8 cellular contexts compared by ENCODE assay signal in genomic region chr1:58814251-58815068, GRCh38. TPM values are rescaled to one million over a fixed set of nuclear protein-coding genes. Genes with fewer than 3 reads are reported as not detected.
DNase-seq lines count a peak whose midpoint lies in the region; ATAC-seq, FAIRE-seq and TF ChIP-seq lines count a peak whose summit lies in the region.

No MANE protein-coding gene starts in this region.

- DNase-seq in IMR-90: peak; percentile 39
- DNase-seq in K562 (ENCODE audit: extremely low read depth in 1 of 4, low spot score in 3 of 4): peak in 2 of 4 experiments; percentile 13 to 14
- peak; percentile 89 for DNase-seq in kidney
- no peak for DNase-seq in stimulated activated naive CD8-positive, alpha-beta T cell treated with anti-CD3 and anti-CD28 coated beads, Interleukin-15, amount 100 ng/mL, for 72 hours
- DNase-seq in NCI-H146 (lab: John Stamatoyannopoulos, UW): no peak
- DNase-seq in activated CD4-positive, CD25-positive, alpha-beta regulatory T cell (lab: John Stamatoyannopoulos, UW): no peak

- POLR2A ChIA-PET in IMR-90 (lab: Charles Lee; ENCODE audit: unreplicated experiment): no interaction called here
- POLR2A ChIA-PET in K562 (lab: Yijun Ruan, JAX): interaction anchor here (0.7 kb wide), 1 partner anchor 168 kb away, joined by 3 read pairs; no protein-coding TSS in a partner anchor

- H3K9me3 ChIP-seq in IMR-90 (ENCODE audit: control insufficient read depth, insufficient read depth, low read length): no peaks in the 10 kb centered on the region
- no peaks in the 10 kb centered on the region; the same call in 1 of the 2 replicates for H3K9me3 ChIP-seq in K562 (replicated peaks; ENCODE audit: control insufficient read depth, insufficient read depth, low read depth, low read length)
- no peaks in the 10 kb centered on the region for H3K9me3 ChIP-seq in kidney (ENCODE audit: control insufficient read depth in 1 of 2, low read length in 2 of 2)

- peak overlapping the region; percentile 94 for H4K91ac ChIP-seq in IMR-90 (ENCODE audit: insufficient read depth, low read depth, low read length)

- peak overlapping the region; percentile 63 for H2BK5ac ChIP-seq in IMR-90 (ENCODE audit: low read depth, low read length, poor library complexity, severe bottlenecking)

- H2AK5ac ChIP-seq in IMR-90 (ENCODE audit: low read depth, low read length): peak overlapping the region; percentile 92

- peak overlapping the region; percentile 84 for H3K18ac ChIP-seq in IMR-90 (ENCODE audit: low read depth, low read length)

- BruUV-seq in IMR-90 (replicated peaks; lab: Mats Ljungman, UMichigan): no TSS peak
- BruUV-seq in K562 (replicated peaks; lab: Mats Ljungman, UMichigan): no TSS peak

- peak overlapping the region; percentile 68 for H3K27ac ChIP-seq in IMR-90 (ENCODE audit: insufficient read depth, low read length)
- peak overlapping the region; percentile 93 for H3K27ac ChIP-seq in K562 (ENCODE audit: extremely low read depth, low read depth, low read length)
- H3K27ac ChIP-seq in kidney (ENCODE audit: low read depth in 2 of 2, low read length in 2 of 2): peak overlapping the region; percentile 73 to 87

- TF ChIP-seq RAD21 in IMR-90 (IDR thresholded peaks at IDR 0.05; ENCODE audit: low read length) (no peak), K562 (CRISPR knock-in tag; conservative IDR thresholded peaks at IDR 0.05 in 1 of 2, IDR thresholded peaks at IDR 0.05 in 1 of 2) (no peak)

- H3K9me1 ChIP-seq in IMR-90 (ENCODE audit: insufficient read depth, low read length) (peaks cover 4% of the 10 kb centered on the region; the same call in 1 of the 2 replicates), K562 (ENCODE audit: control insufficient read depth, insufficient read depth, low read length) (no peaks in the 10 kb centered on the region)

- H3K4me2 ChIP-seq in IMR-90 (ENCODE audit: low read depth, low read length) (peak overlapping the region; percentile 41), K562 (ENCODE audit: insufficient read depth, low read length) (peak overlapping the region; percentile 76)

- TF ChIP-seq CTCF in IMR-90 (conservative IDR thresholded peaks at IDR 0.05; ENCODE audit: low read depth, low read length) (no peak), K562 (IDR thresholded peaks at IDR 0.05 in 2 of 3, conservative IDR thresholded peaks at IDR 0.05 in 1 of 3; ENCODE audit: insufficient read depth in 2 of 3, low read depth in 1 of 3, low read length in 3 of 3) (no peak), kidney (IDR thresholded peaks at IDR 0.05; ENCODE audit: borderline replicate concordance, extremely low read depth, insufficient read depth) (no peak)

- H3K14ac ChIP-seq in IMR-90 (replicated peaks; ENCODE audit: low read depth, low read length): peak overlapping the region; percentile 98

- H2BK20ac ChIP-seq in IMR-90 (ENCODE audit: low read depth, low read length): peak overlapping the region; percentile 95

- FAIRE-seq in K562 (lab: Jason Lieb, UNC) (no peak), kidney (lab: Jason Lieb, UNC) (no peak)

- TF ChIP-seq POLR2A in IMR-90 (IDR thresholded peaks at IDR 0.05; ENCODE audit: low read depth, low read length) (no peak), K562 (conservative IDR thresholded peaks at IDR 0.05) (no peak)

- H3K36me3 ChIP-seq in IMR-90 (ENCODE audit: control insufficient read depth, insufficient read depth, low read length) (no peaks in the 10 kb centered on the region), K562 (ENCODE audit: control insufficient read depth, insufficient read depth, low read length) (no peaks in the 10 kb centered on the region), kidney (ENCODE audit: control insufficient read depth in 1 of 2, insufficient read depth in 2 of 2, low read length in 2 of 2) (no peaks in the 10 kb centered on the region)

- no peak; the same call in 1 of the 2 replicates for ATAC-seq in IMR-90 (ENCODE audit: low read depth)
- ATAC-seq in K562: no peak
- no peak for ATAC-seq in stimulated activated naive CD8-positive, alpha-beta T cell treated with anti-CD3 and anti-CD28 coated beads, Interleukin-15, amount 100 ng/mL, for 72 hours
- ATAC-seq in HG03045 (IDR thresholded peaks at IDR 0.05; ENCODE audit: unreplicated experiment): no peak
- no peak for ATAC-seq in GM19397 (IDR thresholded peaks at IDR 0.05; ENCODE audit: unreplicated experiment)

- H4K20me1 ChIP-seq in IMR-90 (ENCODE audit: insufficient read depth, low read length): no peaks in the 10 kb centered on the region
- H4K20me1 ChIP-seq in K562 (replicated peaks; ENCODE audit: control insufficient read depth, insufficient read depth, low read length): no peaks in the 10 kb centered on the region

- peak overlapping the region; percentile 69 for H2BK15ac ChIP-seq in IMR-90 (ENCODE audit: low read depth, low read length)

- in situ Hi-C loops in IMR-90 (cut with MboI; ENCODE audit: low sequenced_read_pairs) (loop anchor here (10.0 kb wide), 1 partner anchor 330 kb away; no protein-coding TSS in a partner anchor), K562 (cut with MboI) (no loop called here)

- peak overlapping the region; percentile 91 for H3K56ac ChIP-seq in IMR-90 (ENCODE audit: extremely low read depth, insufficient read depth, low read length)

- H3K4ac ChIP-seq in IMR-90 (ENCODE audit: low read depth, low read length): peak overlapping the region; percentile 99

- no peaks in the 10 kb centered on the region for H3K79me2 ChIP-seq in K562 (ENCODE audit: control insufficient read depth, insufficient read depth, low read length)

- H3K4me3 ChIP-seq in IMR-90 (ENCODE audit: insufficient read depth, low read depth, low read length) (no peak overlapping the region), K562 (no peak overlapping the region), kidney (ENCODE audit: low read length in 2 of 2) (peak overlapping the region; percentile 33 to 86)

- intact Hi-C loops in IMR-90 (cut with micrococcal nuclease) (loop anchor here (1.0 kb wide), 1 partner anchor 29 kb away; no protein-coding TSS in a partner anchor), K562 (cut with micrococcal nuclease) (loop anchor here (1.0 kb wide), 2 partner anchors 30 to 69 kb away; partner anchors contain the start of gene JUN), kidney (cut with DNase I) (no loop called here)

- H3K4me1 ChIP-seq in IMR-90 (ENCODE audit: control insufficient read depth, insufficient read depth, low read length) (peaks cover 12% of the 10 kb centered on the region), K562 (replicated peaks in 1 of 2; ENCODE audit: control insufficient read depth in 2 of 2, insufficient read depth in 2 of 2, low read length in 2 of 2) (peaks cover 16 to 27% of the 10 kb centered on the region in 2 experiments), kidney (ENCODE audit: control insufficient read depth in 1 of 2, insufficient read depth in 1 of 2, low read depth in 1 of 2, low read length in 2 of 2) (peaks cover 5 to 15% of the 10 kb centered on the region in 2 donors)

- no peaks in the 10 kb centered on the region for H3K9me3 Mint-ChIP-seq in stimulated activated naive CD8-positive, alpha-beta T cell treated with anti-CD3 and anti-CD28 coated beads, Interleukin-15, amount 100 ng/mL, for 72 hours

- peak overlapping the region; percentile 75; the same call in 1 of the 2 replicates for H4K5ac ChIP-seq in IMR-90 (ENCODE audit: low read depth, low read length)

- H2AK9ac ChIP-seq in IMR-90 (replicated peaks; ENCODE audit: low read depth, low read length, poor library complexity): peak overlapping the region; percentile 80

- peak overlapping the region; percentile 76 to 94 for H4K8ac ChIP-seq in IMR-90 (ENCODE audit: low read depth in 2 of 2, low read length in 2 of 2)

- no peaks in the 10 kb centered on the region for H3K27me3 Mint-ChIP-seq in stimulated activated naive CD8-positive, alpha-beta T cell treated with anti-CD3 and anti-CD28 coated beads, Interleukin-15, amount 100 ng/mL, for 72 hours

- peak overlapping the region; percentile 87 to 90 for H3K4me3 Mint-ChIP-seq in stimulated activated naive CD8-positive, alpha-beta T cell treated with anti-CD3 and anti-CD28 coated beads, Interleukin-15, amount 100 ng/mL, for 72 hours

- 53% methylated on average over 38 of the region's 45 CpGs; no CpG with 5 or more reads in 1 of the 2 experiments for WGBS in IMR-90 (ENCODE audit: extremely low coverage in 2 of 2, insufficient read length in 1 of 2), 2 experiments
- WGBS in K562 (ENCODE audit: insufficient coverage, low coverage, missing lambda C conversion rate): 93% methylated on average over 33 of the region's 45 CpGs

- peak overlapping the region; percentile 99 for H2BK120ac ChIP-seq in IMR-90 (ENCODE audit: low read depth, low read length)

- no peak overlapping the region for H3K27ac Mint-ChIP-seq in stimulated activated naive CD8-positive, alpha-beta T cell treated with anti-CD3 and anti-CD28 coated beads, Interleukin-15, amount 100 ng/mL, for 72 hours

- H3K4me1 Mint-ChIP-seq in stimulated activated naive CD8-positive, alpha-beta T cell treated with anti-CD3 and anti-CD28 coated beads, Interleukin-15, amount 100 ng/mL, for 72 hours: peaks cover 57% of the 10 kb centered on the region

- H2AFZ ChIP-seq in IMR-90 (replicated peaks; ENCODE audit: low read length, poor library complexity): peak overlapping the region; percentile 82
- H2AFZ ChIP-seq in K562 (ENCODE audit: low read depth, low read length): peak overlapping the region; percentile 98

- H3K23ac ChIP-seq in IMR-90 (ENCODE audit: low read depth, low read length): peak overlapping the region; percentile 96

- TF ChIP-seq EP300 in K562 (IDR thresholded peaks at IDR 0.05; ENCODE audit: low read length): no peak

- CTCF ChIA-PET in IMR-90 (lab: Yijun Ruan, JAX): interaction anchor here (0.6 kb wide), 1 partner anchor 185 kb away, joined by 3 read pairs; no protein-coding TSS in a partner anchor
- CTCF ChIA-PET in K562 (lab: Yijun Ruan, JAX; ENCODE audit: low intra/inter-chr PET ratio): no interaction called here

- peak overlapping the region; percentile 38 for H3K9ac ChIP-seq in IMR-90 (ENCODE audit: low read depth, low read length)
- H3K9ac ChIP-seq in K562 (ENCODE audit: insufficient read depth in 1 of 2, low read depth in 2 of 2, low read length in 2 of 2): peak overlapping the region; percentile 89 to 91; a peak in 3 of 4 replicates
- peak overlapping the region; percentile 64 to 74 for H3K9ac ChIP-seq in kidney (ENCODE audit: low read length in 2 of 2)

- H3K79me1 ChIP-seq in IMR-90 (ENCODE audit: low read depth in 1 of 2, low read length in 2 of 2): peaks cover 0 to 8% of the 10 kb centered on the region in 2 experiments; a peak in 2 of 4 replicates

- dilution Hi-C loops in IMR-90 (cut with HindIII; ENCODE audit: low sequenced_read_pairs, unreplicated experiment): no loop called here

- H3K27me3 ChIP-seq in IMR-90 (ENCODE audit: control insufficient read depth, insufficient read depth, low read length): no peaks in the 10 kb centered on the region
- no peaks in the 10 kb centered on the region for H3K27me3 ChIP-seq in K562 (ENCODE audit: control insufficient read depth in 2 of 2, insufficient read depth in 2 of 2, low read length in 2 of 2)

RNA-seq across cellular contexts. Expression of gene JUN, which starts 30.6 kb away (rescaled TPM):
- 46.6 and 51.1 TPM in 2 replicates for total RNA-seq in IMR-90 (2012; rRNA removed)
- polyA plus RNA-seq in IMR-90 (2012; rRNA removed): 86.9 and 89.1 TPM in 2 replicates
- polyA plus RNA-seq in IMR-90 (2012; cell fraction: cytosol; rRNA removed): 80.5 and 108 TPM in 2 replicates
- 85.4 and 184 TPM in 2 replicates for polyA plus RNA-seq in IMR-90 (2012; cell fraction: nucleus; rRNA removed; ENCODE audit: low replicate concordance)
- total RNA-seq in K562 (2011; cell fraction: chromatin; rRNA removed; ENCODE audit: low replicate concordance): 8.9 and 23.5 TPM in 2 replicates
- 30.7 and 36.9 TPM in 2 replicates for total RNA-seq in K562 (2011; cell fraction: nucleolus; rRNA removed)
- total RNA-seq in K562 (2011; cell fraction: nucleoplasm; rRNA removed): 14.8 and 18.0 TPM in 2 replicates
- 23.4 and 24.4 TPM in 2 replicates for total RNA-seq in K562 (2014; rRNA removed)
- total RNA-seq in K562 (2014; rRNA removed; fragmentation: Illumina TruSeq; extraction: Trizol): 3.4 and 3.8 TPM in 2 replicates
- 3.6 and 4.0 TPM in 2 replicates for total RNA-seq in K562 (2015; rRNA removed; fragmentation: Illumina TruSeq; extraction: Trizol)
- 19.7 and 24.0 TPM in 2 replicates for total RNA-seq in K562 (2021)
- polyA plus RNA-seq in K562 (2011; rRNA removed): 4.0 and 9.1 TPM in 2 replicates
- 8.2 and 13.9 TPM in 2 replicates for polyA plus RNA-seq in K562 (2011; cell fraction: cytosol; rRNA removed)
- polyA plus RNA-seq in K562 (2011; cell fraction: nucleus; rRNA removed): 10.6 and 11.1 TPM in 2 replicates
- polyA plus RNA-seq in K562 (2012): 14.2 and 22.4 TPM in 2 replicates
- polyA plus RNA-seq in K562 (2014; fragmentation: Illumina TruSeq; extraction: Trizol): 5.9 and 7.6 TPM in 2 replicates
- polyA plus RNA-seq in K562 (2014; fragmentation: Nextera tagmentation; extraction: Ambion mirVana): under 1 TPM; 0.32 TPM
- 16.4 and 20.1 TPM in 2 replicates for polyA plus RNA-seq in K562 (2014; rRNA removed)
- 4.5 and 6.3 TPM in 2 replicates for polyA minus RNA-seq in K562 (2011; rRNA and poly(A)+ RNA removed)
- polyA minus RNA-seq in K562 (2011; cell fraction: cytosol; rRNA and poly(A)+ RNA removed): 9.5 and 12.7 TPM in 2 replicates
- 19.7 and 31.5 TPM in 2 replicates for polyA minus RNA-seq in K562 (2011; cell fraction: nucleus; rRNA and poly(A)+ RNA removed)
- total RNA-seq in kidney: 109 TPM
- polyA plus RNA-seq in kidney (ENCODE audit: insufficient read depth, low read depth, low replicate concordance): 41.8 TPM

Comparison
In these comparisons a context has a peak if more than half of its experiments do, and no peak if none do; other contexts are left out.
1. DNase-seq: peak in IMR-90 (single experiment) and kidney (single experiment); none in stimulated activated naive CD8-positive, alpha-beta T cell treated with anti-CD3 and anti-CD28 coated beads, Interleukin-15, amount 100 ng/mL, for 72 hours (0 of 2), NCI-H146 (single experiment) and activated CD4-positive, CD25-positive, alpha-beta regulatory T cell (0 of 4).
2. H3K4me3 ChIP-seq: peak in kidney (2 of 2); none in IMR-90 (single experiment) and K562 (single experiment).
3. H3K9ac ChIP-seq: peak in every context shown above with its lines; median percentile 90 in K562; 69 in kidney; 38 in IMR-90.
4. Peak in every context shown above with its lines, with median percentiles within 50 percentile points of each other: H3K27ac ChIP-seq.